ENCODE assay signal across 19 cellular contexts in genomic region chr2:234994340-234995321, GRCh38. TPM values are rescaled to one million over a fixed set of nuclear protein-coding genes. Genes with fewer than 3 reads are reported as not detected.
DNase-seq lines count a peak whose midpoint lies in the region; ATAC-seq, FAIRE-seq and TF ChIP-seq lines count a peak whose summit lies in the region.
"Had no signal": no experiment of that assay in that cellular context is flagged by ENCODE, and none has a peak within 500 bp of the region (broad histone marks: within the 10 kb centered on the region; RNA-seq: fewer than 3 reads in every experiment).

No MANE protein-coding gene starts in this region.

- H3K27me3 Mint-ChIP-seq in activated T-cell treated with anti-CD3 and anti-CD28 coated beads, Interleukin-2, amount 50 U/mL, for 24 hours: peaks cover 17% of the 10 kb centered on the region

- no peaks in the 10 kb centered on the region for H3K9me3 ChIP-seq in cardiac muscle cell (ENCODE audit: low read depth)
- H3K9me3 ChIP-seq in body of pancreas: no peaks in the 10 kb centered on the region
- no peaks in the 10 kb centered on the region for H3K9me3 ChIP-seq in mesodermal cell (ENCODE audit: control insufficient read depth, low read length)
- H3K9me3 ChIP-seq: transverse colon had no signal

- H3K27ac Mint-ChIP-seq in activated T-cell treated with anti-CD3 and anti-CD28 coated beads, Interleukin-2, amount 50 U/mL, for 24 hours: no peak overlapping the region
- H3K27ac Mint-ChIP-seq: activated CD8-positive, alpha-beta memory T cell treated with anti-CD3 and anti-CD28 coated beads, Interleukin-2, amount 10 ng/mL, durations not matched to agents 7 days and 5 days had no signal

- no peak for DNase-seq in cardiac muscle cell (ENCODE audit: low read depth in 1 of 2, low spot score in 1 of 2)
- no peak for DNase-seq in cardiac septum (ENCODE audit: low spot score)
- no peak for DNase-seq in body of pancreas
- no peak for DNase-seq in left lobe of liver (ENCODE audit: low spot score)
- DNase-seq in D721Med (ENCODE audit: insufficient read length, low spot score): no peak
- DNase-seq in cerebellar nuclear complex (lab: John Stamatoyannopoulos, UW): no peak
- DNase-seq in activated T-cell treated with anti-CD3 and anti-CD28 coated beads, Interleukin-2, amount 50 U/mL, for 24 hours: no peak
- DNase-seq: activated CD8-positive, alpha-beta memory T cell treated with anti-CD3 and anti-CD28 coated beads, Interleukin-2, amount 10 ng/mL, durations not matched to agents 7 days and 5 days; activated naive CD4-positive, alpha-beta T cell treated with anti-CD3 and anti-CD28 coated beads, Interleukin-2, amount 50 U/mL, for 16 hours; DMS53; immature natural killer cell; MV-4-11; NCI-H510A had no signal

- H3K4me3 ChIP-seq in cardiac muscle cell: no peak overlapping the region
- H3K4me3 ChIP-seq in body of pancreas: no peak overlapping the region
- no peak overlapping the region for H3K4me3 ChIP-seq in mesodermal cell (ENCODE audit: extremely low read depth, insufficient read depth, low read length, poor library complexity, severe bottlenecking)
- H3K4me3 ChIP-seq: skin epidermis, transverse colon had no signal

- H3K27ac ChIP-seq in cardiac muscle cell (peak overlapping the region; percentile 100), body of pancreas (peak overlapping the region; percentile 63 to 92 (median 88)), mesodermal cell (ENCODE audit: low read depth, low read length, severe bottlenecking) (peak overlapping the region; percentile 89)

- TF ChIP-seq POLR2A in body of pancreas (IDR thresholded peaks at IDR 0.05): no peak

- 74 to 84% methylated on average over 21 to 29 of the region's 29 CpGs for WGBS in body of pancreas, 2 donors
- WGBS in mesodermal cell (ENCODE audit: insufficient coverage in 2 of 2), 2 experiments: 89 to 91% methylated on average over 23 to 27 of the region's 29 CpGs

- no peaks in the 10 kb centered on the region for H3K9me3 Mint-ChIP-seq in activated T-cell treated with anti-CD3 and anti-CD28 coated beads, Interleukin-2, amount 50 U/mL, for 24 hours
- H3K9me3 Mint-ChIP-seq: immature natural killer cell had no signal

- TF ChIP-seq CTCF in cardiac muscle cell (IDR thresholded peaks at IDR 0.05; ENCODE audit: low read depth, low read length) (no peak), body of pancreas (IDR thresholded peaks at IDR 0.05) (no peak), D721Med (IDR thresholded peaks at IDR 0.05; ENCODE audit: insufficient read depth, missing control alignments) (no peak)

- no peak for ATAC-seq in body of pancreas
- no peak for ATAC-seq in left lobe of liver
- ATAC-seq: activated CD8-positive, alpha-beta memory T cell treated with anti-CD3 and anti-CD28 coated beads, Interleukin-2, amount 10 ng/mL, durations not matched to agents 7 days and 5 days; Right ventricle myocardium inferior had no signal

- H3K4me1 ChIP-seq in cardiac muscle cell (ENCODE audit: low read depth) (peaks cover 74% of the 10 kb centered on the region), body of pancreas (peaks cover 97% of the 10 kb centered on the region), mesodermal cell (ENCODE audit: control insufficient read depth, insufficient read depth, low read length, poor library complexity, severe bottlenecking) (peaks cover 79% of the 10 kb centered on the region)

- no peaks in the 10 kb centered on the region for H3K36me3 Mint-ChIP-seq in activated T-cell treated with anti-CD3 and anti-CD28 coated beads, Interleukin-2, amount 50 U/mL, for 24 hours (ENCODE audit: low read depth)
- H3K36me3 Mint-ChIP-seq: activated CD8-positive, alpha-beta memory T cell treated with anti-CD3 and anti-CD28 coated beads, Interleukin-2, amount 10 ng/mL, durations not matched to agents 7 days and 5 days; immature natural killer cell had no signal

- H3K4me1 Mint-ChIP-seq in activated T-cell treated with anti-CD3 and anti-CD28 coated beads, Interleukin-2, amount 50 U/mL, for 24 hours (ENCODE audit: low read depth): no peaks in the 10 kb centered on the region
- H3K4me1 Mint-ChIP-seq: activated CD8-positive, alpha-beta memory T cell treated with anti-CD3 and anti-CD28 coated beads, Interleukin-2, amount 10 ng/mL, durations not matched to agents 7 days and 5 days; immature natural killer cell had no signal

- H3K27me3 ChIP-seq in cardiac muscle cell (no peaks in the 10 kb centered on the region), body of pancreas (no peaks in the 10 kb centered on the region)
- H3K27me3 ChIP-seq: transverse colon had no signal

- intact Hi-C loops in cardiac septum (cut with DNase I): no loop called here
- intact Hi-C loops in body of pancreas (cut with DNase I): no loop called here

- peaks cover 8% of the 10 kb centered on the region for H3K36me3 ChIP-seq in cardiac muscle cell
- H3K36me3 ChIP-seq in body of pancreas (replicated peaks in 1 of 2; ENCODE audit: insufficient read depth in 1 of 2, low read depth in 2 of 2): no peaks in the 10 kb centered on the region
- H3K36me3 ChIP-seq in mesodermal cell (ENCODE audit: control insufficient read depth, insufficient read depth, low read length): peaks cover 88% of the 10 kb centered on the region
- H3K36me3 ChIP-seq: transverse colon had no signal

- no peak for FAIRE-seq in D721Med (lab: Jason Lieb, UNC)
- FAIRE-seq: A204.1, colon had no signal

- no peak overlapping the region for H3K4me3 Mint-ChIP-seq in activated T-cell treated with anti-CD3 and anti-CD28 coated beads, Interleukin-2, amount 50 U/mL, for 24 hours
- H3K4me3 Mint-ChIP-seq: activated CD8-positive, alpha-beta memory T cell treated with anti-CD3 and anti-CD28 coated beads, Interleukin-2, amount 10 ng/mL, durations not matched to agents 7 days and 5 days; immature natural killer cell had no signal

RNA-seq across cellular contexts. Expression of gene SH3BP4, which starts 42.8 kb away (rescaled TPM):
- 55.0 and 71.3 TPM in 2 replicates for total RNA-seq in cardiac muscle cell
- 35.8 and 48.5 TPM in 2 replicates for polyA plus RNA-seq in cardiac muscle cell
- total RNA-seq in cardiac septum: 9.1 TPM
- total RNA-seq in body of pancreas: 10 to 100 TPM; 62.6 to 71.9 TPM
- 48.9 TPM for polyA plus RNA-seq in mesodermal cell (2013, experiment 1 of 2)
- 52.4 TPM for polyA plus RNA-seq in mesodermal cell (2013, experiment 2 of 2)
- total RNA-seq in left lobe of liver: 22.9 TPM
